In genomic region chr1:89069955-89070354, GRCh38 we compare ENCODE assay signal across 10 cellular contexts. TPM values are rescaled to one million over a fixed set of nuclear protein-coding genes. Genes with fewer than 3 reads are reported as not detected.
DNase-seq lines count a peak whose midpoint lies in the region; ATAC-seq, FAIRE-seq and TF ChIP-seq lines count a peak whose summit lies in the region.
"Had no signal": no experiment of that assay in that cellular context is flagged by ENCODE, and none has a peak within 500 bp of the region (broad histone marks: within the 10 kb centered on the region; RNA-seq: fewer than 3 reads in every experiment).

No MANE protein-coding gene starts in this region.

- H3K9me3 ChIP-seq in liver (ENCODE audit: control insufficient read depth in 4 of 4, low read length in 3 of 4) (no peaks in the 10 kb centered on the region), HepG2 (ENCODE audit: low read length) (no peaks in the 10 kb centered on the region), ascending aorta (peaks cover 0 to 3% of the 10 kb centered on the region in 2 donors), muscle layer of colon (ENCODE audit: low read length) (no peaks in the 10 kb centered on the region), uterus (no peaks in the 10 kb centered on the region)
- H3K9me3 ChIP-seq: body of pancreas had no signal

- in situ Hi-C loops in HepG2 (cut with HindIII; ENCODE audit: extremely low pct_ligation_motif_present, low pct_unique_long_range_greater_than_20kb) = no loop called here

- no peak overlapping the region for H2AFZ ChIP-seq in HepG2 (ENCODE audit: low read length)

- no peaks in the 10 kb centered on the region for H3K79me2 ChIP-seq in HepG2 (ENCODE audit: insufficient read depth, low read length)

- TF ChIP-seq EP300 in HepG2 (IDR thresholded peaks at IDR 0.05; ENCODE audit: low read depth in 2 of 2, low read length in 2 of 2) (no peak), HepG2 (CRISPR knock-in tag; IDR thresholded peaks at IDR 0.05; ENCODE audit: borderline replicate concordance) (no peak)

- TF ChIP-seq CTCF in liver (IDR thresholded peaks at IDR 0.05; ENCODE audit: low read depth, low read length, missing input control) = no peak
- no peak for TF ChIP-seq CTCF in HepG2 (CRISPR knock-in tag; IDR thresholded peaks at IDR 0.05)
- no peak for TF ChIP-seq CTCF in ascending aorta (IDR thresholded peaks at IDR 0.05)
- no peak for TF ChIP-seq CTCF in uterus (IDR thresholded peaks at IDR 0.05)

- H4K20me1 ChIP-seq in HepG2 (ENCODE audit: insufficient read depth, low read length) = no peaks in the 10 kb centered on the region

- 35% methylated on average over 2 of the region's 2 CpGs for WGBS in liver
- WGBS in HepG2 (ENCODE audit: low lambda C conversion rate) = 58% methylated on average over 2 of the region's 2 CpGs

- DNase-seq in HepG2 (ENCODE audit: low spot score) (no peak), ascending aorta (ENCODE audit: low spot score in 2 of 2) (no peak), uterus (no peak), hypothalamus (lab: John Stamatoyannopoulos, UW) (no peak)
- DNase-seq: body of pancreas, islet precursor cell had no signal

- no TSS peak for BruUV-seq in HepG2 (replicated peaks; lab: Mats Ljungman, UMichigan)

- FAIRE-seq in HepG2 (lab: Jason Lieb, UNC) = no peak

- H3K27ac ChIP-seq in liver (ENCODE audit: low read depth in 1 of 2, low read length in 2 of 2) (peak overlapping the region; percentile 68 to 73), HepG2 (ENCODE audit: extremely low read length, insufficient read depth, low read length) (no peak overlapping the region), ascending aorta (no peak overlapping the region), muscle layer of colon (ENCODE audit: low read depth, low read length) (no peak overlapping the region), uterus (peak overlapping the region; percentile 60 to 75)
- H3K27ac ChIP-seq: body of pancreas had no signal

- TF ChIP-seq POLR2A in HepG2 (IDR thresholded peaks at IDR 0.05; ENCODE audit: insufficient read depth in 1 of 2, low read depth in 2 of 2, low read length in 2 of 2) = no peak
- TF ChIP-seq POLR2A in uterus (IDR thresholded peaks at IDR 0.05) = no peak

- POLR2A ChIA-PET in HepG2 (lab: Yijun Ruan, JAX) = no interaction called here

- ATAC-seq in HepG2 (no peak), GM19463 (IDR thresholded peaks at IDR 0.05; ENCODE audit: unreplicated experiment) (no peak), HG03354 (IDR thresholded peaks at IDR 0.05; ENCODE audit: poor library complexity, severe bottlenecking, unreplicated experiment) (no peak)
- ATAC-seq: body of pancreas had no signal

- no peaks in the 10 kb centered on the region for H3K36me3 ChIP-seq in liver (ENCODE audit: control insufficient read depth in 4 of 4, insufficient read depth in 3 of 4, low read depth in 1 of 4, low read length in 3 of 4)
- H3K36me3 ChIP-seq in HepG2 (replicated peaks in 1 of 2; ENCODE audit: control insufficient read depth in 1 of 2, insufficient read depth in 2 of 2, low read length in 2 of 2) = no peaks in the 10 kb centered on the region
- no peaks in the 10 kb centered on the region for H3K36me3 ChIP-seq in ascending aorta
- no peaks in the 10 kb centered on the region for H3K36me3 ChIP-seq in muscle layer of colon (ENCODE audit: insufficient read depth, low read length)
- H3K36me3 ChIP-seq in uterus = no peaks in the 10 kb centered on the region

- no peak overlapping the region for H3K4me2 ChIP-seq in HepG2 (ENCODE audit: low read depth, low read length)

- TF ChIP-seq RAD21 in liver (IDR thresholded peaks at IDR 0.05) (peak; percentile 13 to 30), HepG2 (CRISPR knock-in tag; IDR thresholded peaks at IDR 0.05) (no peak)

- H3K4me1 ChIP-seq in liver (ENCODE audit: control insufficient read depth in 4 of 4, insufficient read depth in 4 of 4, low read length in 3 of 4) = peaks cover 2 to 36% (median 12%) of the 10 kb centered on the region in 4 donors
- H3K4me1 ChIP-seq in HepG2 (ENCODE audit: insufficient read depth, low read length) = peaks cover 21% of the 10 kb centered on the region
- H3K4me1 ChIP-seq in ascending aorta = peaks cover 0 to 6% of the 10 kb centered on the region in 2 donors
- peaks cover 5% of the 10 kb centered on the region for H3K4me1 ChIP-seq in muscle layer of colon (ENCODE audit: insufficient read depth, low read length)
- no peaks in the 10 kb centered on the region for H3K4me1 ChIP-seq in uterus

- H3K27me3 ChIP-seq in liver (ENCODE audit: control insufficient read depth in 4 of 4, insufficient read depth in 4 of 4, low read length in 3 of 4) (no peaks in the 10 kb centered on the region), HepG2 (ENCODE audit: control insufficient read depth in 1 of 2, insufficient read depth in 2 of 2, low read length in 2 of 2) (no peaks in the 10 kb centered on the region), ascending aorta (no peaks in the 10 kb centered on the region), muscle layer of colon (ENCODE audit: control insufficient read depth in 1 of 2, insufficient read depth in 2 of 2, low read length in 2 of 2) (no peaks in the 10 kb centered on the region), uterus (no peaks in the 10 kb centered on the region)
- H3K27me3 ChIP-seq: body of pancreas had no signal

- intact Hi-C loops in HepG2 (cut with micrococcal nuclease; ENCODE audit: unreplicated experiment) (no loop called here), ascending aorta (cut with DNase I) (no loop called here), uterus (cut with DNase I; ENCODE audit: low total_unique reads) (no loop called here)

- H3K4me3 ChIP-seq in liver (ENCODE audit: low read depth in 1 of 3, low read length in 3 of 3) = peak overlapping the region in 2 of 3 donors; percentile 33 to 39
- no peak overlapping the region for H3K4me3 ChIP-seq in HepG2 (replicated peaks in 1 of 3; ENCODE audit: insufficient read depth in 1 of 3, low read depth in 2 of 3, low read length in 3 of 3)
- peak overlapping the region; percentile 23 to 53 for H3K4me3 ChIP-seq in ascending aorta
- H3K4me3 ChIP-seq in muscle layer of colon (ENCODE audit: low read depth in 1 of 2, low read length in 2 of 2) = peak overlapping the region; percentile 20 to 47
- H3K4me3 ChIP-seq in uterus = peak overlapping the region; percentile 15 to 31
- H3K4me3 ChIP-seq: body of pancreas had no signal

- CTCF ChIA-PET in HepG2 (lab: Yijun Ruan, JAX; ENCODE audit: low intra/inter-chr PET ratio, low total read pairs) = no interaction called here

- peak overlapping the region; percentile 78 to 90 for H3K9ac ChIP-seq in liver (ENCODE audit: low read depth in 1 of 2, low read length in 2 of 2)
- H3K9ac ChIP-seq in HepG2 (ENCODE audit: insufficient read depth, low read depth, low read length) = no peak overlapping the region
- no peak overlapping the region for H3K9ac ChIP-seq in muscle layer of colon (ENCODE audit: low read length)

RNA-seq across cellular contexts. Expression of gene GBP1, which starts 4.9 kb away (rescaled TPM):
- total RNA-seq in liver = 10 to 100 TPM in 1 of 2 donors, 1 to 10 TPM in 1; 9.1 to 23.5 TPM
- 10 to 100 TPM; 16.6 to 72.6 TPM for polyA plus RNA-seq in liver
- total RNA-seq in HepG2 (2016; rRNA removed; fragmentation: Illumina TruSeq; extraction: Trizol) = 2.3 and 2.6 TPM in 2 replicates
- 0.20 and 0.35 TPM in 2 replicates for total RNA-seq in HepG2 (2016; cell fraction: cytosol; rRNA removed; fragmentation: Illumina TruSeq; extraction: Trizol; ENCODE audit: low read depth)
- total RNA-seq in HepG2 (2016; cell fraction: insoluble cytoplasmic fraction; rRNA removed; fragmentation: Illumina TruSeq; extraction: Trizol) = 3.1 and 3.4 TPM in 2 replicates
- 0.62 and 1.1 TPM in 2 replicates for total RNA-seq in HepG2 (2016; cell fraction: membrane; rRNA removed; fragmentation: Illumina TruSeq; extraction: Trizol)
- 5.0 and 5.5 TPM in 2 replicates for total RNA-seq in HepG2 (2016; cell fraction: nucleus; rRNA removed; fragmentation: Illumina TruSeq; extraction: Trizol)
- polyA plus RNA-seq in HepG2 (2011; rRNA removed) = 0.31 and 0.62 TPM in 2 replicates
- polyA plus RNA-seq in HepG2 (2011; cell fraction: cytosol; rRNA removed) = 0.07 and 0.21 TPM in 2 replicates
- 0.55 and 1.2 TPM in 2 replicates for polyA plus RNA-seq in HepG2 (2011; cell fraction: nucleus; rRNA removed)
- polyA plus RNA-seq in HepG2 (2012) = 0.88 and 1.0 TPM in 2 replicates
- polyA plus RNA-seq in HepG2 (2016; cell fraction: cytosol; fragmentation: Illumina TruSeq; extraction: Trizol; ENCODE audit: low read depth) = 0.20 and 0.24 TPM in 2 replicates
- 2.5 and 2.7 TPM in 2 replicates for polyA plus RNA-seq in HepG2 (2016; cell fraction: insoluble cytoplasmic fraction; fragmentation: Illumina TruSeq; extraction: Trizol; ENCODE audit: low read depth)
- polyA plus RNA-seq in HepG2 (2016; cell fraction: membrane; fragmentation: Illumina TruSeq; extraction: Trizol; ENCODE audit: low read depth) = 0.54 and 0.56 TPM in 2 replicates
- polyA plus RNA-seq in HepG2 (2016; cell fraction: nucleus; fragmentation: Illumina TruSeq; extraction: Trizol; ENCODE audit: insufficient read depth, low read depth) = 2.3 and 4.9 TPM in 2 replicates
- 1.4 and 8.3 TPM in 2 replicates for polyA minus RNA-seq in HepG2 (2011; rRNA and poly(A)+ RNA removed; ENCODE audit: low replicate concordance)
- 2.0 TPM in 1 of 2 replicates, not detected in the other for polyA minus RNA-seq in HepG2 (2011; cell fraction: cytosol; rRNA and poly(A)+ RNA removed)
- polyA minus RNA-seq in HepG2 (2011; cell fraction: nucleus; rRNA and poly(A)+ RNA removed) = 6.4 and 15.5 TPM in 2 replicates
- 59.7 TPM for total RNA-seq in ascending aorta
- 10 to 100 TPM; 57.9 to 86.6 (median 78.5) TPM for total RNA-seq in uterus

RNA-seq across cellular contexts. Expression of gene GBP3, which starts 47.3 kb away (rescaled TPM):
- total RNA-seq in liver = 1 to 10 TPM; 2.0 to 8.8 TPM
- polyA plus RNA-seq in liver = 1 to 10 TPM; 3.8 to 5.1 TPM
- total RNA-seq in HepG2 (2016; rRNA removed; fragmentation: Illumina TruSeq; extraction: Trizol) = 0.32 and 0.46 TPM in 2 replicates
- total RNA-seq in HepG2 (2016; cell fraction: cytosol; rRNA removed; fragmentation: Illumina TruSeq; extraction: Trizol; ENCODE audit: low read depth) = not detected in 2 replicates
- 0.41 and 0.51 TPM in 2 replicates for total RNA-seq in HepG2 (2016; cell fraction: insoluble cytoplasmic fraction; rRNA removed; fragmentation: Illumina TruSeq; extraction: Trizol)
- 0.17 and 0.19 TPM in 2 replicates for total RNA-seq in HepG2 (2016; cell fraction: membrane; rRNA removed; fragmentation: Illumina TruSeq; extraction: Trizol)
- 0.31 and 1.8 TPM in 2 replicates for total RNA-seq in HepG2 (2016; cell fraction: nucleus; rRNA removed; fragmentation: Illumina TruSeq; extraction: Trizol)
- polyA plus RNA-seq in HepG2 (2011; rRNA removed) = 0.16 and 0.56 TPM in 2 replicates
- 0.25 and 0.36 TPM in 2 replicates for polyA plus RNA-seq in HepG2 (2011; cell fraction: cytosol; rRNA removed)
- 0.23 and 0.42 TPM in 2 replicates for polyA plus RNA-seq in HepG2 (2011; cell fraction: nucleus; rRNA removed)
- 0.48 and 0.56 TPM in 2 replicates for polyA plus RNA-seq in HepG2 (2012)
- not detected in 2 replicates for polyA plus RNA-seq in HepG2 (2016; cell fraction: cytosol; fragmentation: Illumina TruSeq; extraction: Trizol; ENCODE audit: low read depth)
- polyA plus RNA-seq in HepG2 (2016; cell fraction: insoluble cytoplasmic fraction; fragmentation: Illumina TruSeq; extraction: Trizol; ENCODE audit: low read depth) = 0.52 and 0.87 TPM in 2 replicates
- polyA plus RNA-seq in HepG2 (2016; cell fraction: membrane; fragmentation: Illumina TruSeq; extraction: Trizol; ENCODE audit: low read depth) = not detected in 2 replicates
- polyA plus RNA-seq in HepG2 (2016; cell fraction: nucleus; fragmentation: Illumina TruSeq; extraction: Trizol; ENCODE audit: insufficient read depth, low read depth) = 0.35 TPM in 1 of 2 replicates, not detected in the other
- polyA minus RNA-seq in HepG2 (2011; rRNA and poly(A)+ RNA removed; ENCODE audit: low replicate concordance) = 12.2 TPM in 1 of 2 replicates, not detected in the other
- polyA minus RNA-seq in HepG2 (2011; cell fraction: cytosol; rRNA and poly(A)+ RNA removed) = 0.79 and 0.97 TPM in 2 replicates
- polyA minus RNA-seq in HepG2 (2011; cell fraction: nucleus; rRNA and poly(A)+ RNA removed) = 0.37 and 0.64 TPM in 2 replicates
- 28.5 TPM for total RNA-seq in ascending aorta
- total RNA-seq in uterus = 10 to 100 TPM; 11.2 to 38.6 (median 20.5) TPM

RNA-seq across cellular contexts. Expression of gene GBP2, which starts 56.0 kb away (rescaled TPM):
- total RNA-seq in liver = 10 to 100 TPM in 1 of 2 donors, 1 to 10 TPM in 1; 7.4 to 18.2 TPM
- 10 to 100 TPM; 10.4 to 17.9 TPM for polyA plus RNA-seq in liver
- 5.1 and 6.6 TPM in 2 replicates for total RNA-seq in HepG2 (2016; rRNA removed; fragmentation: Illumina TruSeq; extraction: Trizol)
- total RNA-seq in HepG2 (2016; cell fraction: cytosol; rRNA removed; fragmentation: Illumina TruSeq; extraction: Trizol; ENCODE audit: low read depth) = 0.51 and 0.53 TPM in 2 replicates
- total RNA-seq in HepG2 (2016; cell fraction: insoluble cytoplasmic fraction; rRNA removed; fragmentation: Illumina TruSeq; extraction: Trizol) = 4.8 and 7.1 TPM in 2 replicates
- 0.86 and 1.2 TPM in 2 replicates for total RNA-seq in HepG2 (2016; cell fraction: membrane; rRNA removed; fragmentation: Illumina TruSeq; extraction: Trizol)
- 3.4 and 3.8 TPM in 2 replicates for total RNA-seq in HepG2 (2016; cell fraction: nucleus; rRNA removed; fragmentation: Illumina TruSeq; extraction: Trizol)
- polyA plus RNA-seq in HepG2 (2011; rRNA removed) = 6.2 and 7.3 TPM in 2 replicates
- polyA plus RNA-seq in HepG2 (2011; cell fraction: cytosol; rRNA removed) = 5.1 and 8.2 TPM in 2 replicates
- polyA plus RNA-seq in HepG2 (2011; cell fraction: nucleus; rRNA removed) = 3.9 and 5.4 TPM in 2 replicates
- polyA plus RNA-seq in HepG2 (2012) = 11.6 and 25.8 TPM in 2 replicates
- 0.31 and 0.38 TPM in 2 replicates for polyA plus RNA-seq in HepG2 (2016; cell fraction: cytosol; fragmentation: Illumina TruSeq; extraction: Trizol; ENCODE audit: low read depth)
- polyA plus RNA-seq in HepG2 (2016; cell fraction: insoluble cytoplasmic fraction; fragmentation: Illumina TruSeq; extraction: Trizol; ENCODE audit: low read depth) = 4.5 and 5.3 TPM in 2 replicates
- 0.63 and 1.6 TPM in 2 replicates for polyA plus RNA-seq in HepG2 (2016; cell fraction: membrane; fragmentation: Illumina TruSeq; extraction: Trizol; ENCODE audit: low read depth)
- 3.5 and 3.7 TPM in 2 replicates for polyA plus RNA-seq in HepG2 (2016; cell fraction: nucleus; fragmentation: Illumina TruSeq; extraction: Trizol; ENCODE audit: insufficient read depth, low read depth)
- polyA minus RNA-seq in HepG2 (2011; rRNA and poly(A)+ RNA removed; ENCODE audit: low replicate concordance) = 4.0 and 4.2 TPM in 2 replicates
- polyA minus RNA-seq in HepG2 (2011; cell fraction: cytosol; rRNA and poly(A)+ RNA removed) = 3.3 and 6.6 TPM in 2 replicates
- 9.0 and 14.0 TPM in 2 replicates for polyA minus RNA-seq in HepG2 (2011; cell fraction: nucleus; rRNA and poly(A)+ RNA removed)
- total RNA-seq in ascending aorta = 72.9 TPM
- 10 to 100 TPM; 18.4 to 95.0 (median 50.5) TPM for total RNA-seq in uterus

Comparison
In these comparisons a context has a peak if more than half of its experiments do, and no peak if none do; other contexts are left out.
1. H3K27ac ChIP-seq: peak in liver (2 of 2) and uterus (2 of 2); none in HepG2 (single experiment), ascending aorta (0 of 2) and muscle layer of colon (single experiment).
2. H3K4me3 ChIP-seq: peak in liver (2 of 3), ascending aorta (2 of 2), muscle layer of colon (2 of 2) and uterus (2 of 2); none in HepG2 (0 of 3).
3. H3K9ac ChIP-seq: peak in liver (2 of 2); none in HepG2 (single experiment) and muscle layer of colon (single experiment).